ENCODE assay signal across 8 cellular contexts in the genomic region with DNA sequence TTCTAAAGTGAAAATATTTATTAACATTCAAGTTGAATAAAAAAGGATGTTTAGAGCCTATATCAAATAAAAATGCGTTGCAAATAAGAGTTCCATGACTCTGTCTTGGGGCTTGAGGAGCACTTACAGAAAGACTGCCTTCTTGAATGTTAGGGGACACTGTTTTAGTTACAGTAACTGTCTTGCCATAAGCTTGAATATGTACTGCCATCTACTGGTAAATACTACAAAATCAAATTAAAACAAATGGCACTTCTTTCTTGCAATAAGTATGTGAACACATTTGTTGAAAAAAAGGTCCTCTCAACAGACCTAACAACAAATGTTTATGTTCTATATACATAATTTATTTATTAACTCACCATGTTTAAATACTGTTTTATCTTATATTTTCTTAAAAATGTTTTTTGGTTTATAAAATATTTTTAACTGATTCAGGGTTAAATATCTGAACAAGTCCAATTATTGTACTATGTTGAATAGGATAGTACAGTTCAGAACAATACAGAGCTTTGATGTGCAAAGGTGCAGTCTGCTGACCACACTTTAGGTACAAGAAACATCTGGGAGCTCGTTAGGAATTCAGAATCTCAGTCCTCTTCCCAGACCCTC.
DNase-seq lines count a peak whose midpoint lies in the region; ATAC-seq and TF ChIP-seq lines count a peak whose summit lies in the region.

No MANE protein-coding gene starts in this region.

- H3K9ac ChIP-seq in mesenchymal stem cell (ENCODE audit: low read length): no peak overlapping the region

- ATAC-seq in HG02884 (IDR thresholded peaks at IDR 0.05; ENCODE audit: unreplicated experiment): peak; percentile 72
- no peak for ATAC-seq in activated naive CD8-positive, alpha-beta T cell treated with anti-CD3 and anti-CD28 coated beads, Interleukin-2, amount 50 U/mL, for 24 hours

- no peak overlapping the region for H3K18ac ChIP-seq in mesenchymal stem cell (ENCODE audit: low read depth in 1 of 2, low read length in 2 of 2)

- H2AK5ac ChIP-seq in mesenchymal stem cell (ENCODE audit: low read length, severe bottlenecking): no peak overlapping the region

- no CpG with 5 or more reads among the region's 2 CpGs for WGBS in mesenchymal stem cell

- no peaks in the 10 kb centered on the region for H3K27me3 Mint-ChIP-seq in activated naive CD8-positive, alpha-beta T cell treated with anti-CD3 and anti-CD28 coated beads, Interleukin-2, amount 50 U/mL, for 24 hours

- no peaks in the 10 kb centered on the region for H3K36me3 ChIP-seq in mesenchymal stem cell (ENCODE audit: control insufficient read depth in 1 of 2, insufficient read depth in 2 of 2, low read depth in 1 of 2, low read length in 2 of 2)

- peak; percentile 41; the same call in 2 of the 3 replicates for TF ChIP-seq CTCF in GM12872 (IDR thresholded peaks at IDR 0.05; ENCODE audit: insufficient read depth, low read depth, low read length)

- H3K4me2 ChIP-seq in mesenchymal stem cell (ENCODE audit: low read length, poor library complexity, severe bottlenecking): no peak overlapping the region

- no peak overlapping the region for H3K27ac Mint-ChIP-seq in activated naive CD8-positive, alpha-beta T cell treated with anti-CD3 and anti-CD28 coated beads, Interleukin-2, amount 50 U/mL, for 24 hours

- DNase-seq in NCI-H2196 treated with DMSO at 0.1 percent for 48 hours (lab: John Stamatoyannopoulos, UW; ENCODE audit: unreplicated experiment) (peak; percentile 5), T47D (ENCODE audit: low read depth in 1 of 2, low spot score in 1 of 2) (peak; percentile 3 to 60), mesenchymal stem cell (peak; percentile 30), posterior cingulate gyrus (no peak), ecto neural progenitor cell (ENCODE audit: low spot score) (no peak)
- no peak for DNase-seq in activated naive CD8-positive, alpha-beta T cell treated with anti-CD3 and anti-CD28 coated beads, Interleukin-2, amount 50 U/mL, for 24 hours

- H2BK12ac ChIP-seq in mesenchymal stem cell (ENCODE audit: low read length in 2 of 2): no peak overlapping the region

- H3K9me3 ChIP-seq in mesenchymal stem cell (ENCODE audit: control insufficient read depth, low read length): no peaks in the 10 kb centered on the region

- no peak overlapping the region for H2AFZ ChIP-seq in mesenchymal stem cell (ENCODE audit: low read depth, low read length)

- H3K4me1 ChIP-seq in mesenchymal stem cell (ENCODE audit: control insufficient read depth, insufficient read depth, low read depth, low read length): no peaks in the 10 kb centered on the region

- H2BK5ac ChIP-seq in mesenchymal stem cell (ENCODE audit: low read depth, low read length, poor library complexity, severe bottlenecking): no peak overlapping the region

- H4K91ac ChIP-seq in mesenchymal stem cell (ENCODE audit: low read length): no peak overlapping the region

- no peak overlapping the region for H3K4ac ChIP-seq in mesenchymal stem cell (ENCODE audit: low read depth in 1 of 2, low read length in 2 of 2)

- H3K9me3 Mint-ChIP-seq in activated naive CD8-positive, alpha-beta T cell treated with anti-CD3 and anti-CD28 coated beads, Interleukin-2, amount 50 U/mL, for 24 hours: no peaks in the 10 kb centered on the region

- intact Hi-C loops in posterior cingulate gyrus (cut with DNase I): no loop called here

- H3K79me1 ChIP-seq in mesenchymal stem cell (replicated peaks; ENCODE audit: low read length, poor library complexity, severe bottlenecking): no peaks in the 10 kb centered on the region

- H3K36me3 Mint-ChIP-seq in activated naive CD8-positive, alpha-beta T cell treated with anti-CD3 and anti-CD28 coated beads, Interleukin-2, amount 50 U/mL, for 24 hours (ENCODE audit: low read depth): no peaks in the 10 kb centered on the region

- no peak overlapping the region for H3K23ac ChIP-seq in mesenchymal stem cell (ENCODE audit: low read length in 2 of 2)

- H2BK120ac ChIP-seq in mesenchymal stem cell (ENCODE audit: low read depth, low read length): no peak overlapping the region

- H3K4me1 Mint-ChIP-seq in activated naive CD8-positive, alpha-beta T cell treated with anti-CD3 and anti-CD28 coated beads, Interleukin-2, amount 50 U/mL, for 24 hours: no peaks in the 10 kb centered on the region

- no peak overlapping the region for H3K27ac ChIP-seq in mesenchymal stem cell (ENCODE audit: low read length, poor library complexity, severe bottlenecking)

- H4K8ac ChIP-seq in mesenchymal stem cell (ENCODE audit: low read length): no peak overlapping the region

- H3K14ac ChIP-seq in mesenchymal stem cell (ENCODE audit: low read length in 2 of 2): no peak overlapping the region

- in situ Hi-C loops in T47D (cut with HindIII; ENCODE audit: low pct_unique_long_range_greater_than_20kb, low sequenced_read_pairs): no loop called here

- H3K4me3 ChIP-seq in mesenchymal stem cell (ENCODE audit: insufficient read depth in 1 of 2, low read depth in 1 of 2, low read length in 2 of 2): no peak overlapping the region

- H3K27me3 ChIP-seq in mesenchymal stem cell (ENCODE audit: control insufficient read depth in 1 of 2, insufficient read depth in 1 of 2, low read length in 2 of 2): no peaks in the 10 kb centered on the region

- no peak overlapping the region for H3K4me3 Mint-ChIP-seq in activated naive CD8-positive, alpha-beta T cell treated with anti-CD3 and anti-CD28 coated beads, Interleukin-2, amount 50 U/mL, for 24 hours

- no peak overlapping the region for H2BK15ac ChIP-seq in mesenchymal stem cell (ENCODE audit: low read depth, poor library complexity, severe bottlenecking)

Comparison
In these comparisons a context has a peak if more than half of its experiments do, and no peak if none do; other contexts are left out.
1. DNase-seq: peak in NCI-H2196 treated with DMSO at 0.1 percent for 48 hours (single experiment), T47D (2 of 2) and mesenchymal stem cell (single experiment); none in posterior cingulate gyrus (0 of 10), ecto neural progenitor cell (single experiment) and activated naive CD8-positive, alpha-beta T cell treated with anti-CD3 and anti-CD28 coated beads, Interleukin-2, amount 50 U/mL, for 24 hours (single experiment).